ENCODE assay signal across 22 cellular contexts in genomic region chr3:33424606-33425453, GRCh38. TPM values are rescaled to one million over a fixed set of nuclear protein-coding genes. Genes with fewer than 3 reads are reported as not detected.
DNase-seq lines count a peak whose midpoint lies in the region; ATAC-seq and TF ChIP-seq lines count a peak whose summit lies in the region.
"Had no signal": no experiment of that assay in that cellular context is flagged by ENCODE, and none has a peak within 500 bp of the region (broad histone marks: within the 10 kb centered on the region; RNA-seq: fewer than 3 reads in every experiment).

No MANE protein-coding gene starts in this region.

- ATAC-seq in activated CD8-positive, alpha-beta T cell treated with anti-CD3 and anti-CD28 coated beads for 36 hours: no peak
- ATAC-seq in activated CD8-positive, alpha-beta T cell treated with anti-CD3 and anti-CD28 coated beads, Interleukin-2, amount 10 ng/mL, durations not matched to agents 7 days and 5 days: no peak
- ATAC-seq in heart right ventricle: peak in 6 of 8 donors; percentile 55 to 81 (median 73)
- peak; percentile 93 to 96 for ATAC-seq in gastrocnemius medialis
- no peak for ATAC-seq in stimulated activated naive B cell treated with anti-CD40 and anti-IgM and Interleukin-4, amounts not matched to agents 10 μg/mL and 1 μg/mL and 100 μg/mL, for 72 hours (replicated peaks)
- ATAC-seq: naive thymus-derived CD8-positive, alpha-beta T cell; upper lobe of right lung had no signal

- POLR2A ChIA-PET in activated CD8-positive, alpha-beta T cell treated with anti-CD3 and anti-CD28 coated beads for 36 hours (lab: Charles Lee): interaction anchor here (0.8 kb wide), 1 partner anchor 13 kb away, joined by 3 read pairs; no protein-coding TSS in a partner anchor
- POLR2A ChIA-PET in activated CD8-positive, alpha-beta T cell treated with anti-CD3 and anti-CD28 coated beads, Interleukin-2, amount 10 ng/mL, durations not matched to agents 7 days and 5 days (lab: Charles Lee): no interaction called here

- WGBS in heart right ventricle, 2 donors: 73 to 78% methylated on average over 10 of the region's 10 CpGs
- WGBS in ovary, 3 donors: 91 to 94% (median 92%) methylated on average over 10 of the region's 10 CpGs

- 0 out of 2 replicates have a peak overlapping the region, but pooled peaks have one; percentile 11 for H3K4me3 ChIP-seq in HUES48 (ENCODE audit: low read depth, low read length)
- no peak overlapping the region for H3K4me3 ChIP-seq in heart right ventricle
- H3K4me3 ChIP-seq in gastrocnemius medialis: peak overlapping the region; percentile 4 to 32 (median 14)
- no peak overlapping the region for H3K4me3 ChIP-seq in ovary
- H3K4me3 ChIP-seq: ascending aorta, upper lobe of right lung had no signal

- H3K27ac ChIP-seq in HUES48 (ENCODE audit: low read depth, low read length) (no peak overlapping the region), heart right ventricle (peak overlapping the region in 7 of 10 donors; percentile 18 to 61 (median 28)), gastrocnemius medialis (peak overlapping the region; percentile 77 to 84 (median 80)), ovary (no peak overlapping the region)
- H3K27ac ChIP-seq: upper lobe of right lung had no signal

- no peaks in the 10 kb centered on the region for H3K27me3 Mint-ChIP-seq in activated CD8-positive, alpha-beta T cell treated with anti-CD3 and anti-CD28 coated beads for 36 hours
- no peaks in the 10 kb centered on the region for H3K27me3 Mint-ChIP-seq in activated CD8-positive, alpha-beta T cell treated with anti-CD3 and anti-CD28 coated beads, Interleukin-2, amount 10 ng/mL, durations not matched to agents 7 days and 5 days (ENCODE audit: low read depth)
- no peaks in the 10 kb centered on the region for H3K27me3 Mint-ChIP-seq in stimulated activated naive B cell treated with anti-CD40 and anti-IgM and Interleukin-4, amounts not matched to agents 10 μg/mL and 1 μg/mL and 100 μg/mL, for 72 hours
- H3K27me3 Mint-ChIP-seq: activated naive CD8-positive, alpha-beta T cell treated with anti-CD3 and anti-CD28 coated beads for 36 hours; B cell; naive thymus-derived CD8-positive, alpha-beta T cell had no signal

- H3K27me3 ChIP-seq in HUES48 (ENCODE audit: control insufficient read depth, insufficient read depth, low read length): no peaks in the 10 kb centered on the region
- H3K27me3 ChIP-seq in heart right ventricle: no peaks in the 10 kb centered on the region
- H3K27me3 ChIP-seq in gastrocnemius medialis: no peaks in the 10 kb centered on the region
- no peaks in the 10 kb centered on the region for H3K27me3 ChIP-seq in ovary
- H3K27me3 ChIP-seq: ascending aorta, dorsolateral prefrontal cortex, upper lobe of right lung had no signal

- peaks cover 34% of the 10 kb centered on the region for H3K36me3 Mint-ChIP-seq in activated CD8-positive, alpha-beta T cell treated with anti-CD3 and anti-CD28 coated beads for 36 hours (ENCODE audit: low read depth)
- peaks cover 47% of the 10 kb centered on the region for H3K36me3 Mint-ChIP-seq in activated CD8-positive, alpha-beta T cell treated with anti-CD3 and anti-CD28 coated beads, Interleukin-2, amount 10 ng/mL, durations not matched to agents 7 days and 5 days (ENCODE audit: low read depth)
- peaks cover 28 to 37% of the 10 kb centered on the region in 2 donors for H3K36me3 Mint-ChIP-seq in stimulated activated naive B cell treated with anti-CD40 and anti-IgM and Interleukin-4, amounts not matched to agents 10 μg/mL and 1 μg/mL and 100 μg/mL, for 72 hours

- no peaks in the 10 kb centered on the region for H3K9me3 Mint-ChIP-seq in activated CD8-positive, alpha-beta T cell treated with anti-CD3 and anti-CD28 coated beads for 36 hours
- H3K9me3 Mint-ChIP-seq in activated CD8-positive, alpha-beta T cell treated with anti-CD3 and anti-CD28 coated beads, Interleukin-2, amount 10 ng/mL, durations not matched to agents 7 days and 5 days (ENCODE audit: insufficient read depth): peaks cover 2% of the 10 kb centered on the region
- peaks cover 0 to 1% of the 10 kb centered on the region in 2 donors for H3K9me3 Mint-ChIP-seq in stimulated activated naive B cell treated with anti-CD40 and anti-IgM and Interleukin-4, amounts not matched to agents 10 μg/mL and 1 μg/mL and 100 μg/mL, for 72 hours
- H3K9me3 Mint-ChIP-seq: activated naive CD8-positive, alpha-beta T cell treated with anti-CD3 and anti-CD28 coated beads for 36 hours; activated T-helper 2 cell treated with anti-CD3 and anti-CD28 coated beads, Interferon-gamma antibody, Interleukin-2, Interleukin-4, amounts not matched to agents 10 μg/mL and 5 μg/mL and 100 μg/mL, durations not matched to agents 14 hours and 24 hours and 36 hours; naive thymus-derived CD8-positive, alpha-beta T cell had no signal

- CTCF ChIA-PET in activated CD8-positive, alpha-beta T cell treated with anti-CD3 and anti-CD28 coated beads for 36 hours (lab: Charles Lee): no interaction called here
- CTCF ChIA-PET in activated CD8-positive, alpha-beta T cell treated with anti-CD3 and anti-CD28 coated beads, Interleukin-2, amount 10 ng/mL, durations not matched to agents 7 days and 5 days (lab: Charles Lee): no interaction called here

- no peak for DNase-seq in activated CD8-positive, alpha-beta T cell treated with anti-CD3 and anti-CD28 coated beads for 36 hours
- DNase-seq in activated CD8-positive, alpha-beta T cell treated with anti-CD3 and anti-CD28 coated beads, Interleukin-2, amount 10 ng/mL, durations not matched to agents 7 days and 5 days: no peak
- peak in 1 of 2 donors; percentile 15 for DNase-seq in heart right ventricle
- DNase-seq in gastrocnemius medialis: peak in 1 of 2 donors; percentile 74
- DNase-seq in mucosa of gallbladder (ENCODE audit: low spot score): no peak
- DNase-seq in ovary: no peak
- DNase-seq in stimulated activated naive B cell treated with anti-CD40 and anti-IgM and Interleukin-4, amounts not matched to agents 10 μg/mL and 1 μg/mL and 100 μg/mL, for 72 hours: no peak
- DNase-seq: activated CD4-positive, alpha-beta T cell treated with anti-CD3 and anti-CD28 coated beads for 48 hours; activated naive CD8-positive, alpha-beta T cell treated with anti-CD3 and anti-CD28 coated beads for 36 hours; central memory CD4-positive, alpha-beta T cell; DMS79; Karpas-422; naive thymus-derived CD8-positive, alpha-beta T cell; NCI-H1694 treated with DMSO at 0.1 percent for 48 hours; NCI-H2171 treated with DMSO at 0.1 percent for 48 hours; NCI-H524 treated with DMSO at 0.1 percent for 48 hours; upper lobe of right lung had no signal

- H3K4me3 Mint-ChIP-seq in activated CD8-positive, alpha-beta T cell treated with anti-CD3 and anti-CD28 coated beads for 36 hours: no peak overlapping the region
- no peak overlapping the region for H3K4me3 Mint-ChIP-seq in activated CD8-positive, alpha-beta T cell treated with anti-CD3 and anti-CD28 coated beads, Interleukin-2, amount 10 ng/mL, durations not matched to agents 7 days and 5 days
- no peak overlapping the region for H3K4me3 Mint-ChIP-seq in stimulated activated naive B cell treated with anti-CD40 and anti-IgM and Interleukin-4, amounts not matched to agents 10 μg/mL and 1 μg/mL and 100 μg/mL, for 72 hours
- H3K4me3 Mint-ChIP-seq: activated naive CD8-positive, alpha-beta T cell treated with anti-CD3 and anti-CD28 coated beads for 36 hours; B cell; naive thymus-derived CD8-positive, alpha-beta T cell had no signal

- in situ Hi-C loops in gastrocnemius medialis (cut with MboI; ENCODE audit: low sequenced_read_pairs in 4 of 4): no loop called here

- TF ChIP-seq EP300 in ovary (IDR thresholded peaks at IDR 0.05): no peak

- H3K9ac ChIP-seq in HUES48 (ENCODE audit: low read depth, low read length): no peak overlapping the region

- no peaks in the 10 kb centered on the region for H3K9me3 ChIP-seq in HUES48 (ENCODE audit: control insufficient read depth, insufficient read depth, low read length)
- no peaks in the 10 kb centered on the region for H3K9me3 ChIP-seq in heart right ventricle
- no peaks in the 10 kb centered on the region for H3K9me3 ChIP-seq in gastrocnemius medialis
- H3K9me3 ChIP-seq in ovary: no peaks in the 10 kb centered on the region
- H3K9me3 ChIP-seq: ascending aorta, upper lobe of right lung had no signal

- no peak for TF ChIP-seq CTCF in activated CD8-positive, alpha-beta T cell treated with anti-CD3 and anti-CD28 coated beads for 36 hours (IDR thresholded peaks at IDR 0.05)
- TF ChIP-seq CTCF in heart right ventricle (IDR thresholded peaks at IDR 0.05) (no peak), gastrocnemius medialis (IDR thresholded peaks at IDR 0.05 in 4 of 5, conservative IDR thresholded peaks at IDR 0.05 in 1 of 5) (no peak), ovary (IDR thresholded peaks at IDR 0.05) (no peak)

- H3K4me1 ChIP-seq in HUES48 (ENCODE audit: control insufficient read depth, insufficient read depth, low read length): peaks cover 51% of the 10 kb centered on the region
- H3K4me1 ChIP-seq in heart right ventricle: peaks cover 0 to 54% (median 38%) of the 10 kb centered on the region in 9 donors
- H3K4me1 ChIP-seq in gastrocnemius medialis: peaks cover 33 to 41% of the 10 kb centered on the region in 2 donors
- peaks cover 2% of the 10 kb centered on the region for H3K4me1 ChIP-seq in ovary (ENCODE audit: insufficient read depth)

- TF ChIP-seq POLR2A in gastrocnemius medialis (IDR thresholded peaks at IDR 0.05): no peak
- TF ChIP-seq POLR2A in ovary (IDR thresholded peaks at IDR 0.05): no peak

- H3K27ac Mint-ChIP-seq in activated CD8-positive, alpha-beta T cell treated with anti-CD3 and anti-CD28 coated beads for 36 hours: peak overlapping the region; percentile 16
- H3K27ac Mint-ChIP-seq in activated CD8-positive, alpha-beta T cell treated with anti-CD3 and anti-CD28 coated beads, Interleukin-2, amount 10 ng/mL, durations not matched to agents 7 days and 5 days: no peak overlapping the region
- H3K27ac Mint-ChIP-seq in stimulated activated naive B cell treated with anti-CD40 and anti-IgM and Interleukin-4, amounts not matched to agents 10 μg/mL and 1 μg/mL and 100 μg/mL, for 72 hours: no peak overlapping the region
- H3K27ac Mint-ChIP-seq: activated naive CD8-positive, alpha-beta T cell treated with anti-CD3 and anti-CD28 coated beads for 36 hours; activated T-helper 2 cell treated with anti-CD3 and anti-CD28 coated beads, Interferon-gamma antibody, Interleukin-2, Interleukin-4, amounts not matched to agents 10 μg/mL and 5 μg/mL and 100 μg/mL, durations not matched to agents 14 hours and 24 hours and 36 hours; B cell had no signal

- H3K36me3 ChIP-seq in HUES48 (ENCODE audit: control insufficient read depth, insufficient read depth, low read length) (peaks cover 36% of the 10 kb centered on the region), heart right ventricle (peaks cover 0 to 57% (median 15%) of the 10 kb centered on the region in 9 donors), gastrocnemius medialis (peaks cover 0 to 18% of the 10 kb centered on the region in 2 donors), ovary (no peaks in the 10 kb centered on the region)

- peaks cover 34% of the 10 kb centered on the region for H3K4me1 Mint-ChIP-seq in activated CD8-positive, alpha-beta T cell treated with anti-CD3 and anti-CD28 coated beads for 36 hours (ENCODE audit: low read depth)
- H3K4me1 Mint-ChIP-seq in activated CD8-positive, alpha-beta T cell treated with anti-CD3 and anti-CD28 coated beads, Interleukin-2, amount 10 ng/mL, durations not matched to agents 7 days and 5 days (ENCODE audit: low read depth): peaks cover 18% of the 10 kb centered on the region
- H3K4me1 Mint-ChIP-seq in stimulated activated naive B cell treated with anti-CD40 and anti-IgM and Interleukin-4, amounts not matched to agents 10 μg/mL and 1 μg/mL and 100 μg/mL, for 72 hours: peaks cover 17 to 56% of the 10 kb centered on the region in 2 donors

- intact Hi-C loops in activated CD8-positive, alpha-beta T cell treated with anti-CD3 and anti-CD28 coated beads for 36 hours (cut with micrococcal nuclease): no loop called here
- intact Hi-C loops in heart right ventricle (cut with DNase I): no loop called here
- intact Hi-C loops in gastrocnemius medialis (cut with DNase I; ENCODE audit: low total_unique reads): loop anchor here (1.0 kb wide), 1 partner anchor 15 kb away; the partner anchor contains the start of gene UBP1
- intact Hi-C loops in ovary (cut with DNase I): no loop called here

RNA-seq across cellular contexts. Expression of gene UBP1, which starts 15.4 kb away (rescaled TPM):
- total RNA-seq in activated CD8-positive, alpha-beta T cell treated with anti-CD3 and anti-CD28 coated beads for 36 hours: 10 to 100 TPM; 51.2 to 56.2 TPM
- 10 to 100 TPM; 61.9 to 64.6 TPM for total RNA-seq in activated CD8-positive, alpha-beta T cell treated with anti-CD3 and anti-CD28 coated beads, Interleukin-2, amount 10 ng/mL, durations not matched to agents 7 days and 5 days
- total RNA-seq in heart right ventricle (10 to 100 TPM; 33.2 to 51.7 (median 42.3) TPM), gastrocnemius medialis (10 to 100 TPM; 19.1 to 28.9 (median 24.2) TPM), mucosa of gallbladder (56.9 TPM), ovary (10 to 100 TPM; 37.9 to 58.6 (median 51.8) TPM)
- polyA plus RNA-seq in heart right ventricle (10 to 100 TPM; 18.0 to 21.7 TPM), ovary (10 to 100 TPM; 28.2 to 62.7 TPM)

Comparison
In these comparisons a context has a peak if more than half of its experiments do, and no peak if none do; other contexts are left out.
1. ATAC-seq: peak in heart right ventricle (6 of 8) and gastrocnemius medialis (2 of 2); none in activated CD8-positive, alpha-beta T cell treated with anti-CD3 and anti-CD28 coated beads for 36 hours (single experiment), activated CD8-positive, alpha-beta T cell treated with anti-CD3 and anti-CD28 coated beads, Interleukin-2, amount 10 ng/mL, durations not matched to agents 7 days and 5 days (single experiment) and stimulated activated naive B cell treated with anti-CD40 and anti-IgM and Interleukin-4, amounts not matched to agents 10 μg/mL and 1 μg/mL and 100 μg/mL, for 72 hours (0 of 2).
2. H3K27ac ChIP-seq: peak in heart right ventricle (7 of 10) and gastrocnemius medialis (4 of 4); none in HUES48 (single experiment) and ovary (0 of 2).
3. H3K4me3 ChIP-seq: peak in HUES48 (single experiment) and gastrocnemius medialis (4 of 4); none in heart right ventricle (0 of 10) and ovary (single experiment).